ENCODE assay signal across 9 cellular contexts in the genomic region with DNA sequence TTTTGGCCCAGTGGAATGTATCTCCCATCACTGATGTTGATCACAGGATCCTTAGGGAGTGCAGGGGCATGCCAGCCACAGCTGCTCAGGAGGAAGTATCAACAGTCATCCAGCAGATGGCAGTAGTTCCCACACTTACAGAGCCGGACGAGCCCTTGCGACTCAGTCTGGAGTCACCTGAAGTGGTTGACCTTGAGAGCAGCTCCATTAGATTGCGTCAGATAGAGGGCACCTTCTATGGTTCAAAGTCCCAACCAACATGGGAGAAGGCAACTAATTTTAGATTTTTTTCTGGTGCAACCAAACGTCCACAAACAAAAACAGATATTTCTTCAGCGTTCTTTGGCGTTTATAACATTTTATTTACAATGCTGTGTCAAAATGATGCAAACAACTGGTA.
DNase-seq lines count a peak whose midpoint lies in the region; ATAC-seq, FAIRE-seq and TF ChIP-seq lines count a peak whose summit lies in the region.
"Had no signal": no experiment of that assay in that cellular context is flagged by ENCODE, and none has a peak within 500 bp of the region (broad histone marks: within the 10 kb centered on the region; RNA-seq: fewer than 3 reads in every experiment).

No MANE protein-coding gene starts in this region.

- CTCF ChIA-PET in activated CD4-positive, alpha-beta memory T cell treated with anti-CD3 and anti-CD28 coated beads, Interleukin-2, amount 10 ng/mL, durations not matched to agents 7 days and 5 days (lab: Charles Lee) = interaction anchor here (0.8 to 3.7 kb wide), 15 partner anchors 11 to 542 kb away, joined by 3 to 21 read pairs (median 5); no protein-coding TSS in a partner anchor

- H3K4me3 ChIP-seq in epithelial cell of esophagus (ENCODE audit: low read length) = no peak overlapping the region

- H3K27me3 Mint-ChIP-seq in activated CD4-positive, alpha-beta memory T cell treated with anti-CD3 and anti-CD28 coated beads, Interleukin-2, amount 10 ng/mL, durations not matched to agents 7 days and 5 days = peaks cover 20% of the 10 kb centered on the region

- no peak for DNase-seq in D721Med (ENCODE audit: insufficient read length, low spot score)
- DNase-seq in NCI-H524 treated with DMSO at 0.1 percent for 48 hours (lab: John Stamatoyannopoulos, UW) = peak; percentile 55
- peak; percentile 52 for DNase-seq in activated CD4-positive, alpha-beta memory T cell treated with anti-CD3 and anti-CD28 coated beads, Interleukin-2, amount 10 ng/mL, durations not matched to agents 7 days and 5 days
- peak; percentile 82 for DNase-seq in epithelial cell of esophagus (ENCODE audit: low read depth)
- DNase-seq in myocyte (ENCODE audit: low read depth) = peak; percentile 84
- peak; percentile 54 for DNase-seq in stromal cell of bone marrow (ENCODE audit: low read depth)

- H3K4me1 Mint-ChIP-seq in activated CD4-positive, alpha-beta memory T cell treated with anti-CD3 and anti-CD28 coated beads, Interleukin-2, amount 10 ng/mL, durations not matched to agents 7 days and 5 days = no peaks in the 10 kb centered on the region

- POLR2A ChIA-PET in activated CD4-positive, alpha-beta memory T cell treated with anti-CD3 and anti-CD28 coated beads, Interleukin-2, amount 10 ng/mL, durations not matched to agents 7 days and 5 days (lab: Charles Lee) = no interaction called here

- H3K36me3 Mint-ChIP-seq in activated CD4-positive, alpha-beta memory T cell treated with anti-CD3 and anti-CD28 coated beads, Interleukin-2, amount 10 ng/mL, durations not matched to agents 7 days and 5 days (ENCODE audit: low read depth) = no peaks in the 10 kb centered on the region
- H3K36me3 Mint-ChIP-seq: activated naive CD4-positive, alpha-beta T cell treated with anti-CD3 and anti-CD28 coated beads, Interleukin-2, amount 50 U/mL, for 24 hours had no signal

- FAIRE-seq in D721Med (lab: Jason Lieb, UNC) = peak; percentile 48

- no peak overlapping the region for H3K27ac Mint-ChIP-seq in activated CD4-positive, alpha-beta memory T cell treated with anti-CD3 and anti-CD28 coated beads, Interleukin-2, amount 10 ng/mL, durations not matched to agents 7 days and 5 days
- H3K27ac Mint-ChIP-seq: activated naive CD4-positive, alpha-beta T cell treated with anti-CD3 and anti-CD28 coated beads, Interleukin-2, amount 50 U/mL, for 24 hours had no signal

- H3K4me3 Mint-ChIP-seq in activated CD4-positive, alpha-beta memory T cell treated with anti-CD3 and anti-CD28 coated beads, Interleukin-2, amount 10 ng/mL, durations not matched to agents 7 days and 5 days = no peak overlapping the region
- H3K4me3 Mint-ChIP-seq: activated naive CD4-positive, alpha-beta T cell treated with anti-CD3 and anti-CD28 coated beads, Interleukin-2, amount 50 U/mL, for 24 hours had no signal

- no peaks in the 10 kb centered on the region for H3K9me3 Mint-ChIP-seq in activated CD4-positive, alpha-beta memory T cell treated with anti-CD3 and anti-CD28 coated beads, Interleukin-2, amount 10 ng/mL, durations not matched to agents 7 days and 5 days
- H3K9me3 Mint-ChIP-seq: activated naive CD4-positive, alpha-beta T cell treated with anti-CD3 and anti-CD28 coated beads, Interleukin-2, amount 50 U/mL, for 24 hours had no signal

- ATAC-seq in GM19468 (IDR thresholded peaks at IDR 0.05; ENCODE audit: extremely low read depth, unreplicated experiment) (peak; percentile 98), HG03521 (IDR thresholded peaks at IDR 0.05; ENCODE audit: unreplicated experiment) (peak; percentile 98)

- peak; percentile 78 for TF ChIP-seq CTCF in D721Med (IDR thresholded peaks at IDR 0.05; ENCODE audit: insufficient read depth, missing control alignments)
- peak; percentile 91 for TF ChIP-seq CTCF in epithelial cell of esophagus (IDR thresholded peaks at IDR 0.05; ENCODE audit: insufficient read depth, low read depth, low read length, missing control alignments)
